9 cellular contexts compared by ENCODE assay signal in the genomic region with DNA sequence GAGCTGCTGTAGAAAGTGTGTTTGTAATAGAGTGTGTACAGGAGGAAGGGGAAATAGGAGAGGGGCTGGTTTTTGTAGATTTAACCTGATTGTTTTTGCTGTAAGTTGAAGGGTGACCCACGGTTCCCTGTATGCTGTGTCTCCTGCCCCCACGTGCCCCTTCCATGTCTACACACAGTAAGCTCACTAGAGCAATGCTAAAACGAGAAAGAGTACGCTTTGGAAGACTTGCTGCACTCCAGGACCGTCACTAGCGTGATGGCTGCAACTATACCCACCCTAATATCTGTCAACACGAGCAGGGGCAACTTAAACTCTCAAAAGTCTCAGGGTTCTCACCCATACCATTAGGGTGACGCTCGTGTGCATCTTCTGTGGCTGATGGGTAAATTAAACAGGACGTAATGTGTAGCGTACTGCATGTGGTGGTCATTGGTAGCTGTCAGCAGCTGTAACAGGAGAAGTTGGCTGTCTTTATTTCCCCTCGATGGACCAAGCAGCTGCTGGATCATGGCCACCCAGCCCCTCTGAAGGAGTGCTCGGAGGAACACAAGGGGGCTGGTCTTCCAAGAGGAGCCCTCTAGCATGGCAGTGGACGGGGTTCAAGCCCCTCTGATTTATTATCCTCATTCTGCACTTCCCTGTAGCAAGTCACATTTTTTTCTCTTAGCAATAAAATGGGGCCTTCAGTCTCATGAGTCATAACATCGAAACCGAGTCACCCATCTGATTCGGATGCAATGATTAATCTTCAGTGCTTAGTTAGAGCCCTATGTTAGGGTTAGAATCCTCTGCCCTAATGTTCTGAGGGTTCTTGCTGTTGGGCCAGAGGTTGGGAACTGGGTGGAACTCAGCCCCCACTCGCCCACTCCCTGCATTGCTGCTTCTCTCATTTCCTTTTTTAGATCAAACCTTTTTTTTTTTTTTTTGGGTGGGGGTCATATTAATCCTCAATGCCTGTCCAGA. TPM values are rescaled to one million over a fixed set of nuclear protein-coding genes. Genes with fewer than 3 reads are reported as not detected.
DNase-seq lines count a peak whose midpoint lies in the region; ATAC-seq and TF ChIP-seq lines count a peak whose summit lies in the region.
"Had no signal": no experiment of that assay in that cellular context is flagged by ENCODE, and none has a peak within 500 bp of the region (broad histone marks: within the 10 kb centered on the region; RNA-seq: fewer than 3 reads in every experiment).

No MANE protein-coding gene starts in this region.

- peak; percentile 18 for ATAC-seq in naive thymus-derived CD4-positive, alpha-beta T cell
- no peak for ATAC-seq in GM18907 (IDR thresholded peaks at IDR 0.05; ENCODE audit: unreplicated experiment)

- peak overlapping the region; percentile 57 for H3K27ac ChIP-seq in angular gyrus (ENCODE audit: low read depth, low read length)
- no peak overlapping the region for H3K27ac ChIP-seq in naive thymus-derived CD4-positive, alpha-beta T cell (ENCODE audit: low read depth, low read length)
- H3K27ac ChIP-seq: SJSA1 had no signal

- intact Hi-C loops in naive thymus-derived CD4-positive, alpha-beta T cell (cut with micrococcal nuclease), result no loop called here

- POLR2A ChIA-PET in naive thymus-derived CD4-positive, alpha-beta T cell (lab: Charles Lee), result no interaction called here

- peak; percentile 82 for DNase-seq in CD1c-positive myeloid dendritic cell (ENCODE audit: extremely low spot score)
- DNase-seq in HFFc6, result peak; percentile 34
- no peak for DNase-seq in naive thymus-derived CD4-positive, alpha-beta T cell
- DNase-seq in NCI-H146 treated with DMSO at 0.1 percent for 48 hours (lab: John Stamatoyannopoulos, UW; ENCODE audit: unreplicated experiment), result no peak
- no peak for DNase-seq in HuH-7.5 (ENCODE audit: low spot score)
- no peak for DNase-seq in HAP-1 (ENCODE audit: low spot score in 2 of 2)

- no peak overlapping the region for H3K4me3 Mint-ChIP-seq in HFFc6
- peak overlapping the region in 5 of 10 donors; percentile 26 to 53 (median 50) for H3K4me3 Mint-ChIP-seq in naive thymus-derived CD4-positive, alpha-beta T cell

- H3K9me3 ChIP-seq in naive thymus-derived CD4-positive, alpha-beta T cell (ENCODE audit: control insufficient read depth in 2 of 3, low read length in 3 of 3), result no peaks in the 10 kb centered on the region
- no peaks in the 10 kb centered on the region for H3K9me3 ChIP-seq in HAP-1
- H3K9me3 ChIP-seq: SJSA1 had no signal

- H3K27ac Mint-ChIP-seq in HFFc6, result no peak overlapping the region
- peak overlapping the region; percentile 57 to 85 (median 77) for H3K27ac Mint-ChIP-seq in naive thymus-derived CD4-positive, alpha-beta T cell

- no peak for TF ChIP-seq CTCF in HFFc6 (IDR thresholded peaks at IDR 0.05)

- H3K9me3 Mint-ChIP-seq in HFFc6, result no peaks in the 10 kb centered on the region
- H3K9me3 Mint-ChIP-seq in naive thymus-derived CD4-positive, alpha-beta T cell, result no peaks in the 10 kb centered on the region

- H3K4me3 ChIP-seq in naive thymus-derived CD4-positive, alpha-beta T cell (ENCODE audit: low read length), result no peak overlapping the region
- H3K4me3 ChIP-seq in HAP-1, result no peak overlapping the region
- H3K4me3 ChIP-seq: SJSA1 had no signal

- in situ Hi-C loops in HAP-1 (cut with MboI; ENCODE audit: low sequenced_read_pairs), result no loop called here

- H3K27me3 ChIP-seq in naive thymus-derived CD4-positive, alpha-beta T cell (ENCODE audit: control insufficient read depth in 2 of 2, insufficient read depth in 2 of 2, low read length in 2 of 2), result no peaks in the 10 kb centered on the region
- no peaks in the 10 kb centered on the region for H3K27me3 ChIP-seq in HAP-1 (ENCODE audit: low read depth)

- peaks cover 44 to 100% (median 67%) of the 10 kb centered on the region in 3 experiments for H3K36me3 ChIP-seq in naive thymus-derived CD4-positive, alpha-beta T cell (ENCODE audit: control insufficient read depth in 2 of 3, insufficient read depth in 3 of 3, low read length in 3 of 3)
- H3K36me3 ChIP-seq in HAP-1 (replicated peaks), result no peaks in the 10 kb centered on the region
- H3K36me3 ChIP-seq: SJSA1 had no signal

- H3K4me1 Mint-ChIP-seq in HFFc6 (ENCODE audit: low read depth), result peaks cover 18% of the 10 kb centered on the region
- H3K4me1 Mint-ChIP-seq in naive thymus-derived CD4-positive, alpha-beta T cell, result peaks cover 72 to 95% (median 87%) of the 10 kb centered on the region in 7 donors

- peaks cover 36% of the 10 kb centered on the region for H3K27me3 Mint-ChIP-seq in HFFc6 (ENCODE audit: insufficient read depth)
- no peaks in the 10 kb centered on the region for H3K27me3 Mint-ChIP-seq in naive thymus-derived CD4-positive, alpha-beta T cell

- no peaks in the 10 kb centered on the region for H3K36me3 Mint-ChIP-seq in HFFc6 (ENCODE audit: low read depth)
- H3K36me3 Mint-ChIP-seq in naive thymus-derived CD4-positive, alpha-beta T cell, result peaks cover 19 to 74% (median 37%) of the 10 kb centered on the region in 5 donors

- H3K4me1 ChIP-seq in naive thymus-derived CD4-positive, alpha-beta T cell (ENCODE audit: control insufficient read depth in 2 of 2, insufficient read depth in 2 of 2, low read length in 2 of 2), result peaks cover 17 to 39% of the 10 kb centered on the region in 2 donors
- H3K4me1 ChIP-seq in HAP-1, result no peaks in the 10 kb centered on the region
- H3K4me1 ChIP-seq: SJSA1 had no signal

- CTCF ChIA-PET in naive thymus-derived CD4-positive, alpha-beta T cell (lab: Charles Lee), result interaction anchor here (0.8 kb wide), 1 partner anchor 9 kb away, joined by 3 read pairs; no protein-coding TSS in a partner anchor

RNA-seq across cellular contexts. Expression of a gene that starts 14.0 kb away (rescaled TPM):
- total RNA-seq in HFFc6 (2021; fragmentation: NEBNext Ultra II Directional; extraction: Animal tissue kit (Norgen Biotek cat#: 25700)), result 10 to 100 TPM in 4 of 6 experiments, 1 to 10 TPM in 2; 5.7 to 27.2 (median 24.5) TPM
- 100 to 1,000 TPM in 3 of 5 experiments, 10 to 100 TPM in 2; 95.7 to 659 (median 125) TPM for total RNA-seq in naive thymus-derived CD4-positive, alpha-beta T cell
- polyA plus RNA-seq in naive thymus-derived CD4-positive, alpha-beta T cell, result 10 to 100 TPM; 57.3 to 65.1 TPM

RNA-seq across cellular contexts. Expression of a gene that starts 33.4 kb away (rescaled TPM):
- total RNA-seq in HFFc6 (2021; fragmentation: NEBNext Ultra II Directional; extraction: Animal tissue kit (Norgen Biotek cat#: 25700)), result 10 to 100 TPM; 29.9 to 51.8 (median 41.8) TPM
- total RNA-seq in naive thymus-derived CD4-positive, alpha-beta T cell, result 10 to 100 TPM in 3 of 5 experiments, 1 to 10 TPM in 2; 7.1 to 15.8 (median 11.1) TPM
- 1 to 10 TPM; 4.4 to 6.6 TPM for polyA plus RNA-seq in naive thymus-derived CD4-positive, alpha-beta T cell

Comparison
In these comparisons a context has a peak if more than half of its experiments do, and no peak if none do; other contexts are left out.
1. DNase-seq: peak in CD1c-positive myeloid dendritic cell (single experiment) and HFFc6 (single experiment); none in naive thymus-derived CD4-positive, alpha-beta T cell (0 of 9), NCI-H146 treated with DMSO at 0.1 percent for 48 hours (single experiment), HuH-7.5 (single experiment) and HAP-1 (0 of 2).